ENCODE assay signal across 10 cellular contexts in the genomic region with DNA sequence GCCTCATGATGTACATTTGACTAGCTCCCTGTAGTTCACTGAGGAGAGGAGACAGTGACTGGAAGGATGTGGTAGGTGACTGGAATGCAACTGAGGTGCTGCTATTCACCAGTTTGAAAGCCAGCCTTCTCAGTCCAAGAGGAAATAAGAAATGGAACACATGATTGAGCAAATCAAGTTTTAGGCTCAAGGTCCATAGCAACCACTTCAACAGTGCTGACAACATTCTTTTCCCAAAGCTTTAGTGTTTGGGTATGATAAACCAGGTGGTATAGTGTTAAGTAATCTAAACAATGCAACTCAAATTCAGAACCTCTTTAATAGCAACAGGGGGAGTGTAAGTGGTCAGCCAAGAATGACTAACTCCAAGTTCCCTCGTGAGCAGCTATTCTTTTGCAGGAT. TPM values are rescaled to one million over a fixed set of nuclear protein-coding genes. Genes with fewer than 3 reads are reported as not detected.
DNase-seq lines count a peak whose midpoint lies in the region; ATAC-seq and TF ChIP-seq lines count a peak whose summit lies in the region.
"Had no signal": no experiment of that assay in that cellular context is flagged by ENCODE, and none has a peak within 500 bp of the region (broad histone marks: within the 10 kb centered on the region; RNA-seq: fewer than 3 reads in every experiment).

No MANE protein-coding gene starts in this region.

- H2AK5ac ChIP-seq in mesenchymal stem cell (ENCODE audit: low read length, severe bottlenecking): no peak overlapping the region

- peaks cover 31 to 88% (median 74%) of the 10 kb centered on the region in 4 donors for H3K4me1 ChIP-seq in esophagus muscularis mucosa
- H3K4me1 ChIP-seq in mesenchymal stem cell (ENCODE audit: control insufficient read depth, insufficient read depth, low read depth, low read length): peaks cover 8% of the 10 kb centered on the region

- no peak for ATAC-seq in GM19455 (IDR thresholded peaks at IDR 0.05; ENCODE audit: unreplicated experiment)
- ATAC-seq in HG03378 (IDR thresholded peaks at IDR 0.05; ENCODE audit: unreplicated experiment): no peak
- no peak for ATAC-seq in effector memory CD8-positive, alpha-beta T cell (replicated peaks)
- ATAC-seq in HG03196 (IDR thresholded peaks at IDR 0.05; ENCODE audit: unreplicated experiment): no peak

- 15% methylated on average over 1 of the region's 1 CpG for WGBS in esophagus muscularis mucosa
- no CpG with 5 or more reads among the region's 1 CpG for WGBS in mesenchymal stem cell

- peaks cover 24% of the 10 kb centered on the region for H3K79me1 ChIP-seq in mesenchymal stem cell (replicated peaks; ENCODE audit: low read length, poor library complexity, severe bottlenecking)

- peaks cover 0 to 4% of the 10 kb centered on the region in 2 donors for H3K4me1 Mint-ChIP-seq in effector memory CD8-positive, alpha-beta T cell (ENCODE audit: low read depth in 2 of 2)

- no peak overlapping the region for H2BK120ac ChIP-seq in mesenchymal stem cell (ENCODE audit: low read depth, low read length)

- H4K8ac ChIP-seq in mesenchymal stem cell (ENCODE audit: low read length): no peak overlapping the region

- H2AFZ ChIP-seq in mesenchymal stem cell (ENCODE audit: low read depth, low read length): no peak overlapping the region

- no peaks in the 10 kb centered on the region for H3K27me3 Mint-ChIP-seq in effector memory CD8-positive, alpha-beta T cell

- H3K18ac ChIP-seq in mesenchymal stem cell (ENCODE audit: low read depth in 1 of 2, low read length in 2 of 2): no peak overlapping the region

- no peak overlapping the region for H4K91ac ChIP-seq in mesenchymal stem cell (ENCODE audit: low read length)

- H3K9me3 ChIP-seq in esophagus muscularis mucosa: no peaks in the 10 kb centered on the region
- H3K9me3 ChIP-seq in mesenchymal stem cell (ENCODE audit: control insufficient read depth, low read length): no peaks in the 10 kb centered on the region

- H3K27ac ChIP-seq in esophagus muscularis mucosa (replicated peaks in 1 of 4) (peak overlapping the region; percentile 47 to 69 (median 57)), mesenchymal stem cell (ENCODE audit: low read length, poor library complexity, severe bottlenecking) (peak overlapping the region; percentile 25)
- H3K27ac ChIP-seq: WERI-Rb-1 had no signal

- no peak overlapping the region for H3K4ac ChIP-seq in mesenchymal stem cell (ENCODE audit: low read depth in 1 of 2, low read length in 2 of 2)

- intact Hi-C loops in esophagus muscularis mucosa (cut with DNase I): no loop called here

- no peak overlapping the region for H3K14ac ChIP-seq in mesenchymal stem cell (ENCODE audit: low read length in 2 of 2)

- DNase-seq in AG08396 (ENCODE audit: low spot score) (peak; percentile 46), MV-4-11 (lab: John Stamatoyannopoulos, UW) (peak; percentile 14), esophagus muscularis mucosa (ENCODE audit: extremely low spot score) (no peak), mesenchymal stem cell (peak; percentile 90)
- no peak for DNase-seq in effector memory CD8-positive, alpha-beta T cell
- DNase-seq: NCI-H345, WERI-Rb-1 had no signal

- peak overlapping the region; percentile 77 for H3K9ac ChIP-seq in mesenchymal stem cell (ENCODE audit: low read length)

- no peak overlapping the region for H3K23ac ChIP-seq in mesenchymal stem cell (ENCODE audit: low read length in 2 of 2)

- H3K27me3 ChIP-seq in esophagus muscularis mucosa (no peaks in the 10 kb centered on the region), mesenchymal stem cell (ENCODE audit: control insufficient read depth in 1 of 2, insufficient read depth in 1 of 2, low read length in 2 of 2) (no peaks in the 10 kb centered on the region)

- H3K4me3 Mint-ChIP-seq in effector memory CD8-positive, alpha-beta T cell: no peak overlapping the region

- H2BK12ac ChIP-seq in mesenchymal stem cell (ENCODE audit: low read length in 2 of 2): no peak overlapping the region

- H2BK15ac ChIP-seq in mesenchymal stem cell (ENCODE audit: low read depth, poor library complexity, severe bottlenecking): no peak overlapping the region

- TF ChIP-seq CTCF in esophagus muscularis mucosa (IDR thresholded peaks at IDR 0.05): no peak

- no peaks in the 10 kb centered on the region for H3K36me3 Mint-ChIP-seq in effector memory CD8-positive, alpha-beta T cell (ENCODE audit: insufficient read depth)

- TF ChIP-seq POLR2A in esophagus muscularis mucosa (IDR thresholded peaks at IDR 0.05; ENCODE audit: low read depth): no peak

- no peak overlapping the region for H3K27ac Mint-ChIP-seq in effector memory CD8-positive, alpha-beta T cell

- H3K4me2 ChIP-seq in mesenchymal stem cell (ENCODE audit: low read length, poor library complexity, severe bottlenecking): no peak overlapping the region

- H3K4me3 ChIP-seq in esophagus muscularis mucosa (no peak overlapping the region), mesenchymal stem cell (ENCODE audit: insufficient read depth in 1 of 2, low read depth in 1 of 2, low read length in 2 of 2) (peak overlapping the region in 1 of 2 experiments; percentile 16)

- TF ChIP-seq EP300 in esophagus muscularis mucosa (IDR thresholded peaks at IDR 0.05): no peak

- H2BK5ac ChIP-seq in mesenchymal stem cell (ENCODE audit: low read depth, low read length, poor library complexity, severe bottlenecking): no peak overlapping the region

- H3K36me3 ChIP-seq in esophagus muscularis mucosa (no peaks in the 10 kb centered on the region), mesenchymal stem cell (ENCODE audit: control insufficient read depth in 1 of 2, insufficient read depth in 2 of 2, low read depth in 1 of 2, low read length in 2 of 2) (peaks cover 0 to 14% of the 10 kb centered on the region in 2 experiments)
- H3K36me3 ChIP-seq: WERI-Rb-1 had no signal

- H3K9me3 Mint-ChIP-seq in effector memory CD8-positive, alpha-beta T cell: no peaks in the 10 kb centered on the region

RNA-seq across cellular contexts. Expression of a gene that starts 9.2 kb away (rescaled TPM):
- total RNA-seq in esophagus muscularis mucosa: 100 to 1,000 TPM in 3 of 4 donors, 10 to 100 TPM in 1; 89.3 to 173 (median 156) TPM
- polyA plus RNA-seq in mesenchymal stem cell (2013, experiment 1 of 2): 26.5 TPM
- 23.3 TPM for polyA plus RNA-seq in mesenchymal stem cell (2013, experiment 2 of 2)

RNA-seq across cellular contexts. Expression of a gene that starts 32.3 kb away (rescaled TPM):
- 10 to 100 TPM in 2 of 4 donors, 1 to 10 TPM in 2; 7.6 to 19.8 (median 10.7) TPM for total RNA-seq in esophagus muscularis mucosa
- polyA plus RNA-seq in mesenchymal stem cell (2013, experiment 1 of 2): 8.1 TPM
- polyA plus RNA-seq in mesenchymal stem cell (2013, experiment 2 of 2): 8.1 TPM

RNA-seq across cellular contexts. Expression of a gene that starts 58.3 kb away (rescaled TPM):
- total RNA-seq in esophagus muscularis mucosa: 1 to 10 TPM in 3 of 4 donors, under 1 TPM in 1; 0.83 to 5.6 (median 4.5) TPM
- 0.08 TPM for polyA plus RNA-seq in mesenchymal stem cell (2013, experiment 1 of 2)
- 0.11 TPM for polyA plus RNA-seq in mesenchymal stem cell (2013, experiment 2 of 2)

Comparison
In these comparisons a context has a peak if more than half of its experiments do, and no peak if none do; other contexts are left out.
1. DNase-seq: peak in AG08396 (single experiment), MV-4-11 (single experiment) and mesenchymal stem cell (single experiment); none in esophagus muscularis mucosa (single experiment) and effector memory CD8-positive, alpha-beta T cell (0 of 3).